Comparison of ENCODE assay signal across 35 cellular contexts in genomic region chr10:8280946-8281345, GRCh38.
"Had no signal": no experiment of that assay in that cellular context is flagged by ENCODE, and none has a peak within 500 bp of the region (broad histone marks: within the 10 kb centered on the region; RNA-seq: fewer than 3 reads in every experiment).

No MANE protein-coding gene starts in this region.

- H3K4me2 ChIP-seq: KMS-11 had no signal

- H3K4me3 ChIP-seq: MG63 had no signal

- H3K36me3 ChIP-seq: MG63 had no signal

- DNase-seq: Karpas-422, Kasumi-1, KG1, MG63, MM.1S, MV-4-11, NCI-H1048, NCI-H1092, NCI-H1092 treated with DMSO at 0.1 percent for 48 hours, NCI-H1105, NCI-H1105 treated with DMSO at 0.1 percent for 48 hours, NCI-H1417, NCI-H1417 treated with DMSO at 0.1 percent for 48 hours, NCI-H1436, NCI-H1436 treated with DMSO at 0.1 percent for 48 hours, NCI-H146, NCI-H1694, NCI-H1694 treated with DMSO at 0.1 percent for 48 hours, NCI-H187, NCI-H187 treated with DMSO at 0.1 percent for 48 hours, NCI-H1930, NCI-H2029, NCI-H2029 treated with DMSO at 0.1 percent for 48 hours, NCI-H2081 treated with DMSO at 0.1 percent for 48 hours, NCI-H2107, NCI-H2171, NCI-H2171 treated with DMSO at 0.1 percent for 48 hours, NCI-H2227 treated with DMSO at 0.1 percent for 48 hours, NCI-H226, NCI-H345, NCI-H446, NCI-H446 treated with DMSO at 0.1 percent for 48 hours, NCI-H510A, NCI-H510A treated with DMSO at 0.1 percent for 48 hours had no signal

- H3K9ac ChIP-seq: KMS-11 had no signal

- H3K27me3 ChIP-seq: MG63 had no signal

- H3K27ac ChIP-seq: KMS-11 had no signal

- H3K9me3 ChIP-seq: MG63 had no signal
